ENCODE assay signal across 8 cellular contexts in the genomic region with DNA sequence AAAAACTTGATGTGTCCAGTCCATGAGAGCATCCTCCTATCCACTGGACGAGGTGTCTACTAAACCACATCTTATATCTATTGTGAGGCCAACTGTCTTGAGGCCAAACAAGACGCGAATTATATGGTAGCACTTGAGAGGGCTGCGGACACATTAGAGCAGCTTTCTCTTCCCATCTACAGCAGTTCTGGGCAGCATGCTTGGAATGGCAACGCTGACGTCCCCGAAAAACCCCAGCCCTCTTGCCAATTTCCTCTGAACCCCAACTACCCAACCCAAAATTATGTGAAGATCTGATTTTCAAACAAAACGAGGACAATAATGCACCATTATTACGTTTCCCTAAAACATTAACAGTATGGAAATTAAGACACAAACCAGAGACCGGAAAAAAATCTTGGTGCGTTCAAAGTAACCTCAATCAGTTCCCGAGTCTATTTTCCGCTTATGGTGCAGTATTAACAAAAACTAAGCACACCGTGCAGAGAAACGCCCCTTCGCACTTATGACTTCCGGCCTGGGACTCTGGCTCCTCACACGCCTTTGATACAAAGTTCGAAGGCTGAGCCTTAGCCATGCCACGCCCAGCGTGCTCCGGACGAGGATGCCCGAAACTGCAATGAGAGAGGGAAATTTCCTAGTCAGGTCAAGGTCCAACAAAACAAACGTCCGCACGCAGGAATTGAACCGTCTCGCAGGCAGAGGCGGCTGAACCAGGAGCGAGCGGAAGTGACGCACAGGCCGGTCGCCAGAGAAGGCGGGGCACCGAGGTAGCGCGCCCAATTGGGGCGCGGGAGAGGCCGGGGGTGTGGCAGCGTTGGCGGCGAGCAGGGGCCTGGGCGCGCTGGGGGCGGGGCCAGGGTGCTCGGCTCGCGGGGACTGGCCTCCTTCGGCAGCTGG. TPM values are rescaled to one million over a fixed set of nuclear protein-coding genes. Genes with fewer than 3 reads are reported as not detected.
A peak's percentile ranks its signal among the peaks of the same experiment; 100 is the strongest.
DNase-seq lines count a peak whose midpoint lies in the region; ATAC-seq and TF ChIP-seq lines count a peak whose summit lies in the region.

No MANE protein-coding gene starts in this region.

- peak; percentile 58 for DNase-seq in DMS79 (lab: John Stamatoyannopoulos, UW)
- peak; percentile 87 for DNase-seq in GOT3 (lab: John Stamatoyannopoulos, UW)
- DNase-seq in LHCN-M2 (ENCODE audit: low read depth) = peak; percentile 97
- peak; percentile 94 for DNase-seq in RPMI7951 (ENCODE audit: low read depth)
- DNase-seq in fibroblast of lung (ENCODE audit: low read depth in 2 of 2) = peak; percentile 93 to 97
- peak; percentile 98 for DNase-seq in naive B cell
- peak; percentile 94 to 98 for DNase-seq in stimulated activated effector memory CD8-positive, alpha-beta T cell treated with anti-CD3 and anti-CD28 coated beads, Interleukin-12 subunit alpha, Interleukin-12 subunit beta, amount 100 ng/mL, for 72 hours (ENCODE audit: low spot score in 2 of 2)

- no peaks in the 10 kb centered on the region for H3K9me3 Mint-ChIP-seq in activated T-helper 17 cell treated with anti-CD3 and anti-CD28 coated beads, Interleukin-2, amount 50 U/mL, for 72 hours
- H3K9me3 Mint-ChIP-seq in naive B cell = no peaks in the 10 kb centered on the region
- H3K9me3 Mint-ChIP-seq in stimulated activated effector memory CD8-positive, alpha-beta T cell treated with anti-CD3 and anti-CD28 coated beads, Interleukin-12 subunit alpha, Interleukin-12 subunit beta, amount 100 ng/mL, for 72 hours = no peaks in the 10 kb centered on the region

- H3K36me3 ChIP-seq in fibroblast of lung (ENCODE audit: control insufficient read depth, insufficient read depth, low read length) = no peaks in the 10 kb centered on the region

- H3K4me1 Mint-ChIP-seq in activated T-helper 17 cell treated with anti-CD3 and anti-CD28 coated beads, Interleukin-2, amount 50 U/mL, for 72 hours = peaks cover 18% of the 10 kb centered on the region
- H3K4me1 Mint-ChIP-seq in naive B cell = peaks cover 12 to 27% (median 15%) of the 10 kb centered on the region in 3 donors
- peaks cover 17% of the 10 kb centered on the region for H3K4me1 Mint-ChIP-seq in stimulated activated effector memory CD8-positive, alpha-beta T cell treated with anti-CD3 and anti-CD28 coated beads, Interleukin-12 subunit alpha, Interleukin-12 subunit beta, amount 100 ng/mL, for 72 hours

- H3K36me3 Mint-ChIP-seq in activated T-helper 17 cell treated with anti-CD3 and anti-CD28 coated beads, Interleukin-2, amount 50 U/mL, for 72 hours (ENCODE audit: low read depth) = no peaks in the 10 kb centered on the region
- peaks cover 0 to 3% of the 10 kb centered on the region in 2 donors for H3K36me3 Mint-ChIP-seq in naive B cell
- peaks cover 15% of the 10 kb centered on the region for H3K36me3 Mint-ChIP-seq in stimulated activated effector memory CD8-positive, alpha-beta T cell treated with anti-CD3 and anti-CD28 coated beads, Interleukin-12 subunit alpha, Interleukin-12 subunit beta, amount 100 ng/mL, for 72 hours

- H3K4me3 Mint-ChIP-seq in activated T-helper 17 cell treated with anti-CD3 and anti-CD28 coated beads, Interleukin-2, amount 50 U/mL, for 72 hours = peak overlapping the region; percentile 99
- peak overlapping the region; percentile 87 to 100 (median 98) for H3K4me3 Mint-ChIP-seq in naive B cell
- peak overlapping the region; percentile 93 for H3K4me3 Mint-ChIP-seq in stimulated activated effector memory CD8-positive, alpha-beta T cell treated with anti-CD3 and anti-CD28 coated beads, Interleukin-12 subunit alpha, Interleukin-12 subunit beta, amount 100 ng/mL, for 72 hours

- peak overlapping the region; percentile 97 for H2AFZ ChIP-seq in fibroblast of lung (ENCODE audit: low read length)

- H3K27me3 Mint-ChIP-seq in activated T-helper 17 cell treated with anti-CD3 and anti-CD28 coated beads, Interleukin-2, amount 50 U/mL, for 72 hours = no peaks in the 10 kb centered on the region
- H3K27me3 Mint-ChIP-seq in naive B cell = no peaks in the 10 kb centered on the region

- H3K9me3 ChIP-seq in fibroblast of lung (ENCODE audit: control insufficient read depth, insufficient read depth, low read depth, low read length) = no peaks in the 10 kb centered on the region

- peak; percentile 91 for ATAC-seq in activated T-helper 17 cell treated with anti-CD3 and anti-CD28 coated beads, Interleukin-2, amount 50 U/mL, for 72 hours (replicated peaks)
- ATAC-seq in naive B cell (ENCODE audit: low read depth in 2 of 2) = peak; percentile 80 to 81
- peak; percentile 93 for ATAC-seq in stimulated activated effector memory CD8-positive, alpha-beta T cell treated with anti-CD3 and anti-CD28 coated beads, Interleukin-12 subunit alpha, Interleukin-12 subunit beta, amount 100 ng/mL, for 72 hours

- peak overlapping the region; percentile 87 to 97 (median 93) for H3K4me3 ChIP-seq in fibroblast of lung (replicated peaks in 1 of 4; ENCODE audit: control extremely low read depth in 1 of 4, insufficient read depth in 1 of 4, low read depth in 3 of 4, low read length in 4 of 4)

- no peak for TF ChIP-seq CTCF in fibroblast of lung (conservative IDR thresholded peaks at IDR 0.05 in 1 of 2, IDR thresholded peaks at IDR 0.05 in 1 of 2; ENCODE audit: low read depth in 1 of 2, low read length in 2 of 2)

- H3K9ac ChIP-seq in fibroblast of lung (ENCODE audit: insufficient read depth, low read length) = peak overlapping the region; percentile 94

- H3K27me3 ChIP-seq in fibroblast of lung (ENCODE audit: control insufficient read depth, insufficient read depth, low read length) = no peaks in the 10 kb centered on the region

- H3K27ac Mint-ChIP-seq in activated T-helper 17 cell treated with anti-CD3 and anti-CD28 coated beads, Interleukin-2, amount 50 U/mL, for 72 hours = peak overlapping the region; percentile 98
- peak overlapping the region; percentile 98 to 100 (median 100) for H3K27ac Mint-ChIP-seq in naive B cell
- H3K27ac Mint-ChIP-seq in stimulated activated effector memory CD8-positive, alpha-beta T cell treated with anti-CD3 and anti-CD28 coated beads, Interleukin-12 subunit alpha, Interleukin-12 subunit beta, amount 100 ng/mL, for 72 hours = peak overlapping the region; percentile 97

- H3K4me2 ChIP-seq in fibroblast of lung (ENCODE audit: extremely low read depth, insufficient read depth, low read length) = peak overlapping the region; percentile 87

- H4K20me1 ChIP-seq in fibroblast of lung (ENCODE audit: control insufficient read depth, extremely low read depth, insufficient read depth, low read length) = no peaks in the 10 kb centered on the region

- H3K79me2 ChIP-seq in fibroblast of lung (ENCODE audit: control insufficient read depth, insufficient read depth, low read length) = peaks cover 16% of the 10 kb centered on the region

- H3K4me1 ChIP-seq in fibroblast of lung (ENCODE audit: control insufficient read depth, extremely low read depth, insufficient read depth, low read length) = no peaks in the 10 kb centered on the region

- H3K27ac ChIP-seq in fibroblast of lung (ENCODE audit: insufficient read depth, low read length) = peak overlapping the region; percentile 93

RNA-seq across cellular contexts. Expression of gene AP1AR, which starts 0.5 kb away (rescaled TPM):
- 21.6 and 26.5 TPM in 2 replicates for total RNA-seq in LHCN-M2 (2014; rRNA removed)
- 3.6 TPM for polyA plus RNA-seq in LHCN-M2 (2012)
- total RNA-seq in RPMI7951 (2014; rRNA removed; shearing (Covaris generic)) = 15.0 and 16.2 TPM in 2 replicates
- total RNA-seq in activated T-helper 17 cell treated with anti-CD3 and anti-CD28 coated beads, Interleukin-2, amount 50 U/mL, for 72 hours = 10 to 100 TPM in 1 of 2 donors, 1 to 10 TPM in 1; 9.1 to 23.1 TPM
- total RNA-seq in fibroblast of lung = 22.1 and 30.9 TPM in 2 replicates
- 8.4 and 9.4 TPM in 2 replicates for polyA plus RNA-seq in fibroblast of lung
- 5.6 and 6.6 TPM in 2 replicates for polyA plus RNA-seq in fibroblast of lung (2012)
- 0.41 and 0.94 TPM in 2 replicates for polyA minus RNA-seq in fibroblast of lung (ENCODE audit: low replicate concordance)
- polyA plus RNA-seq in naive B cell (ENCODE audit: low read depth in 6 of 6) = 10 to 100 TPM; 17.7 to 40.7 (median 25.6) TPM

RNA-seq across cellular contexts. Expression of gene TIFA, which starts 54.6 kb away (rescaled TPM):
- total RNA-seq in LHCN-M2 (2014; rRNA removed) (7.8 and 9.9 TPM in 2 replicates), fibroblast of lung (3.9 and 4.6 TPM in 2 replicates)
- 3.7 TPM for polyA plus RNA-seq in LHCN-M2 (2012)
- total RNA-seq in RPMI7951 (2014; rRNA removed; shearing (Covaris generic)) = 8.7 and 20.9 TPM in 2 replicates
- total RNA-seq in activated T-helper 17 cell treated with anti-CD3 and anti-CD28 coated beads, Interleukin-2, amount 50 U/mL, for 72 hours = 100 to 1,000 TPM in 1 of 2 donors, 10 to 100 TPM in 1; 53.6 to 108 TPM
- polyA plus RNA-seq in fibroblast of lung (4.2 and 5.0 TPM in 2 replicates), naive B cell (ENCODE audit: low read depth in 6 of 6) (100 to 1,000 TPM in 2 of 6 donors, 10 to 100 TPM in 4; 69.1 to 171 (median 80.5) TPM)
- 4.0 and 4.4 TPM in 2 replicates for polyA plus RNA-seq in fibroblast of lung (2012)
- polyA minus RNA-seq in fibroblast of lung (ENCODE audit: low replicate concordance) = 0.22 TPM in 1 of 2 replicates, not detected in the other

Comparison
In these comparisons a context has a peak if more than half of its experiments do, and no peak if none do; other contexts are left out.
1. Peak in every context shown above with its lines: DNase-seq, ATAC-seq, H3K4me3 ChIP-seq and H3K27ac ChIP-seq.